In the genomic region with DNA sequence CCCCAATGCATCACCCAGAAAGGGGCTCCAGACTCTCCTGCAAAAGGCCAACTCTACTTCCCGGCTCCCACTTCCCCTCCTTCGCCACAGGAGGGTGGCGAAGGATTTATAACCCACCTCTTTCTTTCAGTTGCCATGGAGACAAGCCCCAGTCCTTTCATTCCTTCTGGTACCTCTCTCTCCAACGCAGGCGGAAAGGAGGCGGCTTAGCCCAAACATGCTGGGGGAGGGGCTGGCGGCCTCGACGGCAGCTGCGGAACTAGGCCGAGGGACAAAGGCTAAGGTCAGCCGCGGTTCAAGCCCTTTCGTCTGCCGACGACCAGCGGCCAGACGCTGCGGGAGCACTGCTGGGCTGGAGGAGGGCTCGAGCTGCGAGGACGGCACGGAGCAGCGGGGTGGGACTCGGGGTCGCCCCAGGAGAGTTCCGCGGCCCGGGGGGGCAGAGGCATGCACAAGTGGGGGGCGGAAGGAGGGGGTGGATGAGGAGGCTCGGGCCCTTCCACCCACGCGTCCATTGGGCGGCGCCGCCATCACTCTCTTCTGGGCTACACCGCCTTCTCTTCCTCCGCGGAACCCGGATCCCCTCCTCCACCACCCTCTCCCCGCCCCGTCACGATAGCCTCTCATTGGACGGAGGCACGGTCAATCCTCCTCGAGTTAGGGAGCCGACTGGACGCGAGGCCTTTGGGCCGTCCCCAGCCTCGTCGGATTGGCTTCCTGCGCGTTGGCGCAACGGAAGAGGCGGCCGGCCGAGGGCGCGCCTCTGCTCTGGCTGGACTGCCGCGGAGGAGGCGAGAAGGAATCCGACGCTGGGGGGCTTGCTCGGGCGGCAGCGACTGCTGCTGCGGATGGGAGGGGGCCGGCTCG, we compare ENCODE assay signal across 1 cellular context.
TF ChIP-seq lines count a peak whose summit lies in the region.

A gene (plus strand): TSS at position 766 of the 867 bp plus-strand sequence.

TF ChIP-seq in H1, 55 proteins besides CTCF, POLR2A, EP300 and RAD21:
- TF ChIP-seq TAF7 (optimal IDR thresholded peaks at IDR 0.05; ENCODE audit: borderline replicate concordance, low read depth, low read length): peak; percentile 67
- peak; percentile 69; the same call in 1 of the 2 replicates for TF ChIP-seq YY1 (IDR thresholded peaks at IDR 0.05; ENCODE audit: low read depth, low read length)
- peak; percentile 87; the same call in 1 of the 2 replicates for TF ChIP-seq EGR1 (IDR thresholded peaks at IDR 0.05; ENCODE audit: borderline replicate concordance, low read depth, low read length)
- TF ChIP-seq SP1 (IDR thresholded peaks at IDR 0.05; ENCODE audit: low read depth, low read length): peak; percentile 98
- peak; percentile 49; the same call in 1 of the 2 replicates for TF ChIP-seq SP4 (IDR thresholded peaks at IDR 0.05; ENCODE audit: low read length)
- TF ChIP-seq CREB1 (IDR thresholded peaks at IDR 0.05): peak; percentile 88
- peak; percentile 75; the same call in 1 of the 2 replicates for TF ChIP-seq RBBP5 (IDR thresholded peaks at IDR 0.05; ENCODE audit: borderline replicate concordance, low read depth, low read length)
- TF ChIP-seq BCL11A (IDR thresholded peaks at IDR 0.05; ENCODE audit: low read depth in 2 of 2, low read length in 2 of 2): no peak
- TF ChIP-seq SP2 (IDR thresholded peaks at IDR 0.05; ENCODE audit: low read length): peak; percentile 80
- TF ChIP-seq, protein P1, sequence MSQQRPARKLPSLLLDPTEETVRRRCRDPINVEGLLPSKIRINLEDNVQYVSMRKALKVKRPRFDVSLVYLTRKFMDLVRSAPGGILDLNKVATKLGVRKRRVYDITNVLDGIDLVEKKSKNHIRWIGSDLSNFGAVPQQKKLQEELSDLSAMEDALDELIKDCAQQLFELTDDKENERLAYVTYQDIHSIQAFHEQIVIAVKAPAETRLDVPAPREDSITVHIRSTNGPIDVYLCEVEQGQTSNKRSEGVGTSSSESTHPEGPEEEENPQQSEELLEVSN (IDR thresholded peaks at IDR 0.05): no peak
- TF ChIP-seq BRCA1 (IDR thresholded peaks at IDR 0.05; ENCODE audit: low read depth, low read length): no peak
- TF ChIP-seq POLR2AphosphoS5 (IDR thresholded peaks at IDR 0.05; ENCODE audit: low read depth, low read length): peak; percentile 76
- TF ChIP-seq KDM4A (IDR thresholded peaks at IDR 0.05; ENCODE audit: low read depth, low read length, severe bottlenecking): peak; percentile 14
- peak; percentile 91 for TF ChIP-seq CHD2 (IDR thresholded peaks at IDR 0.05; ENCODE audit: low read length)
- no peak for TF ChIP-seq CEBPB (IDR thresholded peaks at IDR 0.05; ENCODE audit: low read depth, low read length)
- TF ChIP-seq CTBP2 (IDR thresholded peaks at IDR 0.05; ENCODE audit: borderline replicate concordance, insufficient read depth, insufficient read length, low read length): no peak
- TF ChIP-seq, protein P2, sequence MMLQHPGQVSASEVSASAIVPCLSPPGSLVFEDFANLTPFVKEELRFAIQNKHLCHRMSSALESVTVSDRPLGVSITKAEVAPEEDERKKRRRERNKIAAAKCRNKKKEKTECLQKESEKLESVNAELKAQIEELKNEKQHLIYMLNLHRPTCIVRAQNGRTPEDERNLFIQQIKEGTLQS (IDR thresholded peaks at IDR 0.05; ENCODE audit: insufficient read depth, low read depth, low read length): no peak
- TF ChIP-seq RFX5 (IDR thresholded peaks at IDR 0.05; ENCODE audit: borderline replicate concordance, low read depth, low read length): no peak
- 0 out of 2 replicates have a peak, but pooled peaks have one; percentile 63 for TF ChIP-seq TEAD4 (IDR thresholded peaks at IDR 0.05; ENCODE audit: low read depth, low read length)
- TF ChIP-seq, protein P3, sequence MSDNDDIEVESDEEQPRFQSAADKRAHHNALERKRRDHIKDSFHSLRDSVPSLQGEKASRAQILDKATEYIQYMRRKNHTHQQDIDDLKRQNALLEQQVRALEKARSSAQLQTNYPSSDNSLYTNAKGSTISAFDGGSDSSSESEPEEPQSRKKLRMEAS (IDR thresholded peaks at IDR 0.05): peak; percentile 43; the same call in 1 of the 2 replicates
- TF ChIP-seq TBP (IDR thresholded peaks at IDR 0.05; ENCODE audit: low read depth, low read length): peak; percentile 87
- TF ChIP-seq RXRA (IDR thresholded peaks at IDR 0.05; ENCODE audit: insufficient read depth, low read depth, low read length): peak; percentile 89; the same call in 1 of the 2 replicates
- TF ChIP-seq PHF8 (conservative IDR thresholded peaks at IDR 0.05; ENCODE audit: low read depth, low read length): peak; percentile 84
- TF ChIP-seq TAF1 (IDR thresholded peaks at IDR 0.05; ENCODE audit: low read depth, low read length): peak; percentile 89
- TF ChIP-seq ASH2L (IDR thresholded peaks at IDR 0.05; ENCODE audit: low read length): peak; percentile 98
TF ChIP-seq in H1: peak in this region for 18.
